8 cellular contexts compared by ENCODE assay signal in genomic region chr1:149695066-149695465, GRCh38.
DNase-seq lines count a peak whose midpoint lies in the region; ATAC-seq, FAIRE-seq and TF ChIP-seq lines count a peak whose summit lies in the region.
"Not testable (repeated sequence)": the region's sequence is repeated elsewhere in the genome, so short reads cannot be mapped to it uniquely, and the experiment has no call there.

No MANE protein-coding gene starts in this region.

- not testable (repeated sequence) for H3K9me3 ChIP-seq in CD4-positive, alpha-beta T cell (ENCODE audit: control insufficient read depth, low read length); K562 (replicated peaks; ENCODE audit: control insufficient read depth, insufficient read depth, low read depth, low read length); upper lobe of right lung

- TF ChIP-seq CTCF in CD4-positive, alpha-beta T cell (IDR thresholded peaks at IDR 0.05); K562 (IDR thresholded peaks at IDR 0.05 in 2 of 3, conservative IDR thresholded peaks at IDR 0.05 in 1 of 3; ENCODE audit: insufficient read depth in 2 of 3, low read depth in 1 of 3, low read length in 3 of 3); upper lobe of right lung (IDR thresholded peaks at IDR 0.05): not testable (repeated sequence)

- CTCF ChIA-PET in CD4-positive, alpha-beta T cell (lab: Charles Lee); T-cell (lab: Charles Lee); activated CD8-positive, alpha-beta T cell treated with anti-CD3 and anti-CD28 coated beads, Interleukin-2, amount 10 ng/mL, durations not matched to agents 7 days and 5 days (lab: Charles Lee); activated naive CD4-positive, alpha-beta T cell treated with anti-CD3 and anti-CD28 coated beads, Interleukin-2, amount 10 ng/mL, durations not matched to agents 7 days and 5 days (lab: Charles Lee); K562 (lab: Yijun Ruan, JAX; ENCODE audit: low intra/inter-chr PET ratio): not testable (repeated sequence)

- TF ChIP-seq RAD21 in K562 (CRISPR knock-in tag; conservative IDR thresholded peaks at IDR 0.05 in 1 of 2, IDR thresholded peaks at IDR 0.05 in 1 of 2): not testable (repeated sequence)

- H3K9me1 ChIP-seq in K562 (ENCODE audit: control insufficient read depth, insufficient read depth, low read length): not testable (repeated sequence)

- DNase-seq in CD4-positive, alpha-beta T cell: peak in 1 of 10 experiments; percentile 2
- DNase-seq in T-cell: peak in 1 of 34 experiments; percentile 12
- peak; percentile 61 for DNase-seq in activated CD4-positive, alpha-beta T cell treated with anti-CD3 and anti-CD28 coated beads, Interleukin-2, amount 10 ng/mL, durations not matched to agents 24 days and 14 days
- peak; percentile 30 for DNase-seq in activated CD8-positive, alpha-beta T cell treated with anti-CD3 and anti-CD28 coated beads, Interleukin-2, amount 10 ng/mL, durations not matched to agents 7 days and 5 days
- DNase-seq in activated naive CD4-positive, alpha-beta T cell treated with anti-CD3 and anti-CD28 coated beads, Interleukin-2, amount 10 ng/mL, durations not matched to agents 7 days and 5 days: peak; percentile 21
- DNase-seq in K562 (ENCODE audit: extremely low read depth in 1 of 4, low spot score in 3 of 4); upper lobe of right lung: not testable (repeated sequence)
- DNase-seq in naive thymus-derived CD8-positive, alpha-beta T cell: peak in 1 of 10 donors; percentile 21

- H2AFZ ChIP-seq in K562 (ENCODE audit: low read depth, low read length): not testable (repeated sequence)

- FAIRE-seq in K562 (lab: Jason Lieb, UNC): not testable (repeated sequence)

- POLR2A ChIA-PET in CD4-positive, alpha-beta T cell (lab: Charles Lee); T-cell (lab: Charles Lee); activated CD8-positive, alpha-beta T cell treated with anti-CD3 and anti-CD28 coated beads, Interleukin-2, amount 10 ng/mL, durations not matched to agents 7 days and 5 days (lab: Charles Lee); K562 (lab: Yijun Ruan, JAX); naive thymus-derived CD8-positive, alpha-beta T cell (lab: Charles Lee): not testable (repeated sequence)

- TF ChIP-seq EP300 in K562 (IDR thresholded peaks at IDR 0.05; ENCODE audit: low read length): not testable (repeated sequence)

- 44% methylated on average over 2 of the region's 3 CpGs for WGBS in K562 (ENCODE audit: insufficient coverage, low coverage, missing lambda C conversion rate)

- H3K36me3 Mint-ChIP-seq in CD4-positive, alpha-beta T cell (ENCODE audit: low read depth); T-cell; activated CD4-positive, alpha-beta T cell treated with anti-CD3 and anti-CD28 coated beads, Interleukin-2, amount 10 ng/mL, durations not matched to agents 24 days and 14 days (ENCODE audit: low read depth); activated CD8-positive, alpha-beta T cell treated with anti-CD3 and anti-CD28 coated beads, Interleukin-2, amount 10 ng/mL, durations not matched to agents 7 days and 5 days (ENCODE audit: low read depth); activated naive CD4-positive, alpha-beta T cell treated with anti-CD3 and anti-CD28 coated beads, Interleukin-2, amount 10 ng/mL, durations not matched to agents 7 days and 5 days; naive thymus-derived CD8-positive, alpha-beta T cell: not testable (repeated sequence)

- not testable (repeated sequence) for H3K4me1 ChIP-seq in K562 (replicated peaks in 1 of 2; ENCODE audit: control insufficient read depth in 2 of 2, insufficient read depth in 2 of 2, low read length in 2 of 2); upper lobe of right lung

- not testable (repeated sequence) for H3K27ac Mint-ChIP-seq in CD4-positive, alpha-beta T cell; activated CD4-positive, alpha-beta T cell treated with anti-CD3 and anti-CD28 coated beads, Interleukin-2, amount 10 ng/mL, durations not matched to agents 24 days and 14 days; activated CD8-positive, alpha-beta T cell treated with anti-CD3 and anti-CD28 coated beads, Interleukin-2, amount 10 ng/mL, durations not matched to agents 7 days and 5 days; activated naive CD4-positive, alpha-beta T cell treated with anti-CD3 and anti-CD28 coated beads, Interleukin-2, amount 10 ng/mL, durations not matched to agents 7 days and 5 days
- peak overlapping the region; percentile 61 to 70 for H3K27ac Mint-ChIP-seq in T-cell
- H3K27ac Mint-ChIP-seq in naive thymus-derived CD8-positive, alpha-beta T cell: peak overlapping the region in 4 of 10 donors; percentile 24 to 41 (median 39)

- not testable (repeated sequence) for H3K27me3 Mint-ChIP-seq in CD4-positive, alpha-beta T cell; T-cell; activated CD4-positive, alpha-beta T cell treated with anti-CD3 and anti-CD28 coated beads, Interleukin-2, amount 10 ng/mL, durations not matched to agents 24 days and 14 days; activated CD8-positive, alpha-beta T cell treated with anti-CD3 and anti-CD28 coated beads, Interleukin-2, amount 10 ng/mL, durations not matched to agents 7 days and 5 days (ENCODE audit: low read depth); activated naive CD4-positive, alpha-beta T cell treated with anti-CD3 and anti-CD28 coated beads, Interleukin-2, amount 10 ng/mL, durations not matched to agents 7 days and 5 days; naive thymus-derived CD8-positive, alpha-beta T cell

- peak overlapping the region; percentile 30 for H3K4me3 Mint-ChIP-seq in CD4-positive, alpha-beta T cell
- peak overlapping the region in 2 of 3 donors; percentile 6 to 35 for H3K4me3 Mint-ChIP-seq in T-cell
- not testable (repeated sequence) for H3K4me3 Mint-ChIP-seq in activated CD4-positive, alpha-beta T cell treated with anti-CD3 and anti-CD28 coated beads, Interleukin-2, amount 10 ng/mL, durations not matched to agents 24 days and 14 days; activated CD8-positive, alpha-beta T cell treated with anti-CD3 and anti-CD28 coated beads, Interleukin-2, amount 10 ng/mL, durations not matched to agents 7 days and 5 days; activated naive CD4-positive, alpha-beta T cell treated with anti-CD3 and anti-CD28 coated beads, Interleukin-2, amount 10 ng/mL, durations not matched to agents 7 days and 5 days
- peak overlapping the region in 9 of 10 donors; percentile 8 to 75 (median 38) for H3K4me3 Mint-ChIP-seq in naive thymus-derived CD8-positive, alpha-beta T cell

- intact Hi-C loops in CD4-positive, alpha-beta T cell (cut with DNase I, micrococcal nuclease); activated CD4-positive, alpha-beta T cell treated with anti-CD3 and anti-CD28 coated beads, Interleukin-2, amount 10 ng/mL, durations not matched to agents 24 days and 14 days (cut with micrococcal nuclease); K562 (cut with micrococcal nuclease); upper lobe of right lung (cut with DNase I): not testable (repeated sequence)

- H3K9ac ChIP-seq in K562 (ENCODE audit: insufficient read depth in 1 of 2, low read depth in 2 of 2, low read length in 2 of 2): not testable (repeated sequence)

- H3K4me3 ChIP-seq in K562, upper lobe of right lung: not testable (repeated sequence)

- TF ChIP-seq POLR2A in K562 (conservative IDR thresholded peaks at IDR 0.05): not testable (repeated sequence)

- not testable (repeated sequence) for H4K20me1 ChIP-seq in K562 (replicated peaks; ENCODE audit: control insufficient read depth, insufficient read depth, low read length)

- H3K79me2 ChIP-seq in K562 (ENCODE audit: control insufficient read depth, insufficient read depth, low read length): not testable (repeated sequence)

- not testable (repeated sequence) for H3K36me3 ChIP-seq in K562 (ENCODE audit: control insufficient read depth, insufficient read depth, low read length); upper lobe of right lung

- not testable (repeated sequence) for H3K27ac ChIP-seq in CD4-positive, alpha-beta T cell (ENCODE audit: low read depth, low read length); K562 (ENCODE audit: extremely low read depth, low read depth, low read length); upper lobe of right lung

- peaks cover 15% of the 10 kb centered on the region for H3K4me1 Mint-ChIP-seq in CD4-positive, alpha-beta T cell (ENCODE audit: low read depth)
- peaks cover 4 to 13% (median 12%) of the 10 kb centered on the region in 3 donors for H3K4me1 Mint-ChIP-seq in T-cell
- H3K4me1 Mint-ChIP-seq in activated CD4-positive, alpha-beta T cell treated with anti-CD3 and anti-CD28 coated beads, Interleukin-2, amount 10 ng/mL, durations not matched to agents 24 days and 14 days: peaks cover 10% of the 10 kb centered on the region
- H3K4me1 Mint-ChIP-seq in activated CD8-positive, alpha-beta T cell treated with anti-CD3 and anti-CD28 coated beads, Interleukin-2, amount 10 ng/mL, durations not matched to agents 7 days and 5 days (ENCODE audit: low read depth): peaks cover 15% of the 10 kb centered on the region
- H3K4me1 Mint-ChIP-seq in activated naive CD4-positive, alpha-beta T cell treated with anti-CD3 and anti-CD28 coated beads, Interleukin-2, amount 10 ng/mL, durations not matched to agents 7 days and 5 days: peaks cover 16% of the 10 kb centered on the region
- H3K4me1 Mint-ChIP-seq in naive thymus-derived CD8-positive, alpha-beta T cell: peaks cover 4 to 18% (median 13%) of the 10 kb centered on the region in 4 donors

- not testable (repeated sequence) for BruUV-seq in K562 (replicated peaks; lab: Mats Ljungman, UMichigan)

- H3K4me2 ChIP-seq in K562 (ENCODE audit: insufficient read depth, low read length): not testable (repeated sequence)

- H3K27me3 ChIP-seq in CD4-positive, alpha-beta T cell (ENCODE audit: control insufficient read depth, insufficient read depth, low read length); K562 (ENCODE audit: control insufficient read depth in 2 of 2, insufficient read depth in 2 of 2, low read length in 2 of 2); upper lobe of right lung: not testable (repeated sequence)

- ATAC-seq in CD4-positive, alpha-beta T cell (ENCODE audit: poor library complexity): not testable (repeated sequence)
- ATAC-seq in T-cell (replicated peaks in 1 of 4): peak in 2 of 4 experiments; percentile 55 to 66
- ATAC-seq in activated CD8-positive, alpha-beta T cell treated with anti-CD3 and anti-CD28 coated beads, Interleukin-2, amount 10 ng/mL, durations not matched to agents 7 days and 5 days: peak; percentile 31
- peak; percentile 28; the same call in 1 of the 3 replicates for ATAC-seq in K562
- peak; percentile 27 to 33 for ATAC-seq in naive thymus-derived CD8-positive, alpha-beta T cell
- peak; percentile 41 for ATAC-seq in upper lobe of right lung

- in situ Hi-C loops in K562 (cut with MboI): not testable (repeated sequence)

- H3K9me3 Mint-ChIP-seq in CD4-positive, alpha-beta T cell; T-cell; activated CD4-positive, alpha-beta T cell treated with anti-CD3 and anti-CD28 coated beads, Interleukin-2, amount 10 ng/mL, durations not matched to agents 24 days and 14 days; activated CD8-positive, alpha-beta T cell treated with anti-CD3 and anti-CD28 coated beads, Interleukin-2, amount 10 ng/mL, durations not matched to agents 7 days and 5 days (ENCODE audit: insufficient read depth); activated naive CD4-positive, alpha-beta T cell treated with anti-CD3 and anti-CD28 coated beads, Interleukin-2, amount 10 ng/mL, durations not matched to agents 7 days and 5 days; naive thymus-derived CD8-positive, alpha-beta T cell: not testable (repeated sequence)
